In the genomic region with DNA sequence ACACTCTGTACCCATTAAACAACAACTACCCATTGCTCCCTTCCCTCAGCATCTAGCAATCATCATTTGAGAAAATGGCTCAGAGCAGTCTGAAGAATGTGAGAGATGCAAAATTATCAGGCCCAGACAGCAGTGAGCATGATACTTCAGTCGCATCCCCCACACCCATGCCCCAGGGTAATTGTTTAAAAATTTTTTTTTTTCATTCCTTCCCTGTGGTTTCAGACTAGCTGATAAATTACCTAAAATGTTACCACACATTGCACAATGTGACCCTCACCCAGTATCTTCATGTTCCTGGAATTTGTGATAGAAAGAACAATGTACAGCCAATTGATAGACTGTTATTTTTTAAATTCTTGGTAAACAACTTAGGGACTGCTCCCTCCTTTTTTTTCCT, we compare ENCODE assay signal across 19 cellular contexts. TPM values are rescaled to one million over a fixed set of nuclear protein-coding genes. Genes with fewer than 3 reads are reported as not detected.
A peak's percentile ranks its signal among the peaks of the same experiment; 100 is the strongest.
DNase-seq lines count a peak whose midpoint lies in the region; ATAC-seq and TF ChIP-seq lines count a peak whose summit lies in the region.
"Had no signal": no experiment of that assay in that cellular context is flagged by ENCODE, and none has a peak within 500 bp of the region (broad histone marks: within the 10 kb centered on the region; RNA-seq: fewer than 3 reads in every experiment).

No MANE protein-coding gene starts in this region.

- H3K36me3 Mint-ChIP-seq in MCF 10A (ENCODE audit: insufficient read depth, unreplicated experiment), result no peaks in the 10 kb centered on the region
- H3K36me3 Mint-ChIP-seq in activated naive CD8-positive, alpha-beta T cell treated with anti-CD3 and anti-CD28 coated beads for 36 hours, result peaks cover 14% of the 10 kb centered on the region

- POLR2A ChIA-PET in MCF 10A (lab: Yijun Ruan, JAX), result interaction anchor here (0.9 to 5.1 kb wide), 3 partner anchors 9 to 39 kb away, joined by 4 to 34 read pairs (median 4); partner anchors contain the start of gene USP15

- H3K27me3 Mint-ChIP-seq in MCF 10A (ENCODE audit: insufficient read depth, unreplicated experiment), result no peaks in the 10 kb centered on the region
- no peaks in the 10 kb centered on the region for H3K27me3 Mint-ChIP-seq in activated naive CD8-positive, alpha-beta T cell treated with anti-CD3 and anti-CD28 coated beads for 36 hours

- H3K9me3 Mint-ChIP-seq in MCF 10A (ENCODE audit: unreplicated experiment), result no peaks in the 10 kb centered on the region
- no peaks in the 10 kb centered on the region for H3K9me3 Mint-ChIP-seq in activated naive CD8-positive, alpha-beta T cell treated with anti-CD3 and anti-CD28 coated beads for 36 hours

- H3K4me3 ChIP-seq in breast epithelium (no peak overlapping the region), fibroblast of pulmonary artery (replicated peaks; ENCODE audit: low read depth, low read length) (no peak overlapping the region), spleen (no peak overlapping the region)
- H3K4me3 ChIP-seq: A549, coronary artery had no signal

- peaks cover 42% of the 10 kb centered on the region for H3K4me1 Mint-ChIP-seq in MCF 10A (ENCODE audit: insufficient read depth, unreplicated experiment)
- H3K4me1 Mint-ChIP-seq in activated naive CD8-positive, alpha-beta T cell treated with anti-CD3 and anti-CD28 coated beads for 36 hours, result peaks cover 24% of the 10 kb centered on the region

- H3K27ac Mint-ChIP-seq in MCF 10A (ENCODE audit: low read depth, unreplicated experiment), result peak overlapping the region; percentile 83
- H3K27ac Mint-ChIP-seq in activated naive CD8-positive, alpha-beta T cell treated with anti-CD3 and anti-CD28 coated beads for 36 hours, result no peak overlapping the region

- H3K27me3 ChIP-seq in breast epithelium (no peaks in the 10 kb centered on the region), spleen (replicated peaks in 1 of 7) (no peaks in the 10 kb centered on the region)

- CTCF ChIA-PET in MCF 10A (lab: Yijun Ruan, JAX), result interaction anchor here (1.0 to 1.6 kb wide), 2 partner anchors 11 to 12 kb away, joined by 6 to 7 read pairs; partner anchors contain the start of gene USP15

- WGBS in spleen, 5 donors, result 52 to 88% (median 76%) methylated on average over 1 of the region's 1 CpG

- H3K4me1 ChIP-seq in breast epithelium, result no peaks in the 10 kb centered on the region
- H3K4me1 ChIP-seq in spleen, result peaks cover 0 to 34% (median 12%) of the 10 kb centered on the region in 6 donors
- H3K4me1 ChIP-seq: A549 had no signal

- no peak for ATAC-seq in GM19452 (IDR thresholded peaks at IDR 0.05; ENCODE audit: unreplicated experiment)
- ATAC-seq: A549 had no signal

- intact Hi-C loops in MCF 10A (cut with micrococcal nuclease) (no loop called here), breast epithelium (cut with DNase I; ENCODE audit: low total_unique reads) (no loop called here), spleen (cut with DNase I; ENCODE audit: low total_unique reads) (no loop called here)

- TF ChIP-seq CTCF in MCF 10A (IDR thresholded peaks at IDR 0.05; ENCODE audit: unreplicated experiment), result no peak
- TF ChIP-seq CTCF in breast epithelium (IDR thresholded peaks at IDR 0.05), result no peak
- no peak for TF ChIP-seq CTCF in fibroblast of pulmonary artery (IDR thresholded peaks at IDR 0.05; ENCODE audit: low read length, missing control alignments)
- TF ChIP-seq CTCF in spleen (IDR thresholded peaks at IDR 0.05 in 8 of 11, conservative IDR thresholded peaks at IDR 0.05 in 3 of 11), result no peak

- no peaks in the 10 kb centered on the region for H3K36me3 ChIP-seq in breast epithelium
- no peaks in the 10 kb centered on the region for H3K36me3 ChIP-seq in spleen

- DNase-seq in MCF 10A (ENCODE audit: unreplicated experiment) (no peak), breast epithelium (ENCODE audit: low spot score in 2 of 2) (no peak), RPMI7951 (ENCODE audit: low read depth) (peak; percentile 38), fibroblast of pulmonary artery (ENCODE audit: low read depth) (peak; percentile 86), spleen (no peak)
- DNase-seq in activated naive CD8-positive, alpha-beta T cell treated with anti-CD3 and anti-CD28 coated beads for 36 hours, result no peak
- DNase-seq in stimulated activated CD4-positive, alpha-beta T cell treated with anti-CD3 and anti-CD28 coated beads, Interleukin-2, amount 100 ng/mL, for 48 hours, result no peak
- DNase-seq: activated CD4-positive, alpha-beta T cell treated with anti-CD3 and anti-CD28 coated beads, Interleukin-2, amount 50 U/mL, for 48 hours; activated effector memory CD4-positive, alpha-beta T cell treated with anti-CD3 and anti-CD28 coated beads, Interleukin-2, amount 50 U/mL, for 16 hours; hypothalamus; NCI-H1092 treated with DMSO at 0.1 percent for 48 hours; NCI-H526; SHP77; T-helper 1 cell had no signal

- H3K4me3 Mint-ChIP-seq in MCF 10A (ENCODE audit: unreplicated experiment), result no peak overlapping the region
- no peak overlapping the region for H3K4me3 Mint-ChIP-seq in activated naive CD8-positive, alpha-beta T cell treated with anti-CD3 and anti-CD28 coated beads for 36 hours

- H3K27ac ChIP-seq in breast epithelium (no peak overlapping the region), spleen (peak overlapping the region in 2 of 8 donors; percentile 25 to 83)
- H3K27ac ChIP-seq: A549, C4-2B, coronary artery, VCaP had no signal

- no TSS peak for BruUV-seq in MCF 10A (replicated peaks; lab: Mats Ljungman, UMichigan)

- TF ChIP-seq POLR2A in breast epithelium (IDR thresholded peaks at IDR 0.05) (no peak), spleen (IDR thresholded peaks at IDR 0.05) (no peak)

- H3K9me3 ChIP-seq in breast epithelium, result no peaks in the 10 kb centered on the region
- no peaks in the 10 kb centered on the region for H3K9me3 ChIP-seq in spleen
- H3K9me3 ChIP-seq: A549 had no signal

RNA-seq across cellular contexts. Expression of gene USP15, which starts 11.3 kb away (rescaled TPM):
- total RNA-seq in MCF 10A (2022), result 63.6 and 71.0 TPM in 2 replicates
- total RNA-seq in breast epithelium, result 100 to 1,000 TPM in 2 of 3 donors, 10 to 100 TPM in 1; 65.9 to 234 (median 110) TPM
- total RNA-seq in RPMI7951 (2014; rRNA removed; shearing (Covaris generic)), result 19.2 and 40.0 TPM in 2 replicates
- 100 to 1,000 TPM; 145 to 288 (median 183) TPM for total RNA-seq in spleen
- polyA plus RNA-seq in spleen, result 100 to 1,000 TPM in 1 of 3 donors, 10 to 100 TPM in 2; 65.3 to 115 (median 87.1) TPM
- 100 to 1,000 TPM; 118 to 137 TPM for total RNA-seq in activated naive CD8-positive, alpha-beta T cell treated with anti-CD3 and anti-CD28 coated beads for 36 hours

Comparison
In these comparisons a context has a peak if more than half of its experiments do, and no peak if none do; other contexts are left out.
1. DNase-seq: peak in RPMI7951 (single experiment) and fibroblast of pulmonary artery (single experiment); none in MCF 10A (single experiment), breast epithelium (0 of 2), spleen (single experiment), activated naive CD8-positive, alpha-beta T cell treated with anti-CD3 and anti-CD28 coated beads for 36 hours (single experiment) and stimulated activated CD4-positive, alpha-beta T cell treated with anti-CD3 and anti-CD28 coated beads, Interleukin-2, amount 100 ng/mL, for 48 hours (0 of 2).